ENCODE assay signal across 8 cellular contexts in the genomic region with DNA sequence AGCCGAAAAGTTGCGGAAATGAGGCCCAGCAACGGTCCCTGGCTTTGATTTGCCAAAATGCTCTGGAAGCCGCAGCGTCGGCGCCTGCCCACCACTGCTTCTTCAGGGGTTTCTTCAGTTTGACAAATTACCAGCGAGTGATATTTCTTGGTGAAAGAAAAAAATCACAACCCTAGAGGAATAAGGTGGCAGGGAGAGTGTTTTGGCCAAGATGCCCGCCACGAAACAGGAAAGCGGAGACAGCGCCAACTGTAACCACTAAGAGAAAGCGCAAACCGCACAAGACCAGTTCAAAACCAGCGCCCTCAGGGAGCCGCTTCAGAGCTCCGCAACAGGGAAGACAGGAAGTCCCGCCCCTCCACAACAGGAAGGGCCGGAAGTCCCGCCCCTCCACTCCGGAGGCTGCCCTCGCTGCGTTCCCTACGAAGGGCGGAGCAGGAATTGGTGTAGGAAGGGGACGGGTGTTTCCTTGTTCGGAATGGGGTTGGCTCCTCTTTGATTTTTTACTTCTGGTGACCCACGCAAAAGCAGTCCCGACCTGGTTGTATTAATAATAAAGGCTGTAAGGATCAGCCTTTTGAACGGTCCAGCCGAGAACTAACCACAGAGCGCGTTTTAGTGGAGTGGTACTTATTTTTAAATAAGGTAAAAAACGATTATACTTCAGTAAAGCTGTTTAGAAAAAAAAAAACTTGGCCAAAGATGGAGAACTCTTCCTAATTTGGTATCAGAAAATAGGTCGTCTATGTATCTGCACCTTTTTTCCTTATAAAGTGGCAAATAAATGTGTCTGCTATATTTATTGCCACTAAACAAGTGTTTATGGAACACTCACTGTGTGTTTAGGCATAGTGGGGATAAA. TPM values are rescaled to one million over a fixed set of nuclear protein-coding genes. Genes with fewer than 3 reads are reported as not detected.
DNase-seq lines count a peak whose midpoint lies in the region; TF ChIP-seq lines count a peak whose summit lies in the region.

A gene with protein sequence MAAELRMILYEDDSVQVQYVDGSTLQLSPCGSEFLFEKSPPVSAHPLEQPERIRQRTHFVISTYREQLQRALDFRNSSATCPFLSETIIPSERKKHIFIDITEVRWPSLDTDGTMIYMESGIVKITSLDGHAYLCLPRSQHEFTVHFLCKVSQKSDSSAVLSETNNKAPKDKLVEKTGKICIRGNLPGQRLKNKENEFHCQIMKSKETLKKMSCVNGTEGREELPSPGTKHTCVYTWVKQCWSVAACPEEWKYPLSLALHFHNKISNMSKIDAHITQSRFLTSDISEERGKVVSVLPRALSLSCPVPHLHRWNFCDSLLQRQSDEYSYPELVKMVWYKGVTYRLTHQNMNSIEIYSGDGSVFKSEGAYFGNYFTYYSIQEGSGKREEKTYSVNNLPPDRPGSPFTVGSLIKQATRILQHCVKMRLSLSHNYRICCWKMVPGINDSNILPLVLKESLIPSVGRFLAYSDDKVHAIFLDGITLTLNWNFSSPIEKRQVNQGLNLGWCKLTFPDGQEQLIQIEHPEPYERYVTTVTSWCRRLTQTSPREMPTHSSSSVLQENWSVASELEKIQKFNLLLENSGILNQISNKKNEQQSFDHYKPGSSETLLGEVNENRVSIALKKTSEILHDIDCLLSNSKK (minus strand): TSS at position 333 of the 862 bp plus-strand sequence. CDS start 5,809 bp downstream, outside the sequence.

- peak within 1 kb of the TSS; percentile 77 to 92 (median 86) for H3K27ac ChIP-seq in stomach

- peaks cover 36% of the 10 kb centered on the region for H3K4me1 Mint-ChIP-seq in neural crest cell

- in situ Hi-C loops in G401 (cut with HindIII; ENCODE audit: low sequenced_read_pairs), result no loop called here
- in situ Hi-C loops in HAP-1 (cut with MboI; ENCODE audit: low sequenced_read_pairs), result no loop called here

- H3K9me3 ChIP-seq in HAP-1 (no peaks in the 10 kb centered on the region; the same call in 1 of the 2 replicates), MG63 (no peaks in the 10 kb centered on the region), stomach (no peaks in the 10 kb centered on the region)

- 0% methylated on average over 33 to 35 of the region's 35 CpGs for WGBS in stomach, 5 donors

- TF ChIP-seq CTCF in foreskin fibroblast (IDR thresholded peaks at IDR 0.05; ENCODE audit: low read depth, low read length), result no peak
- TF ChIP-seq CTCF in neural crest cell (conservative IDR thresholded peaks at IDR 0.05), result peak; percentile 33
- no peak for TF ChIP-seq CTCF in stomach (IDR thresholded peaks at IDR 0.05)

- H3K9me3 Mint-ChIP-seq in neural crest cell, result peaks cover 4% of the 10 kb centered on the region

- peak within 1 kb of the TSS; percentile 58 for H3K4me3 ChIP-seq in HAP-1
- H3K4me3 ChIP-seq in MG63, result peak within 1 kb of the TSS; percentile 89
- H3K4me3 ChIP-seq in foreskin fibroblast (ENCODE audit: low read depth in 1 of 2, low read length in 2 of 2), result peak within 1 kb of the TSS; percentile 66 to 94
- peak within 1 kb of the TSS; percentile 60 to 72 (median 66) for H3K4me3 ChIP-seq in stomach

- H3K4me1 ChIP-seq in HAP-1, result peaks cover 18% of the 10 kb centered on the region
- H3K4me1 ChIP-seq in stomach, result peaks cover 0 to 24% (median 17%) of the 10 kb centered on the region in 4 donors

- H3K27ac Mint-ChIP-seq in neural crest cell (ENCODE audit: unreplicated experiment), result peak within 1 kb of the TSS; percentile 99

- intact Hi-C loops in stomach (cut with DNase I; ENCODE audit: low total_unique reads), result no loop called here

- no peak for TF ChIP-seq EP300 in stomach (IDR thresholded peaks at IDR 0.05)

- H3K36me3 Mint-ChIP-seq in neural crest cell (ENCODE audit: low read depth), result peaks cover 14% of the 10 kb centered on the region

- H3K36me3 ChIP-seq in HAP-1 (replicated peaks) (0 out of 2 replicates have a peak, but pooled peaks cover 4% of the 10 kb centered on the region), MG63 (no peaks in the 10 kb centered on the region), stomach (no peaks in the 10 kb centered on the region)

- peak within 1 kb of the TSS; percentile 97 for H3K4me3 Mint-ChIP-seq in neural crest cell

- H3K27me3 Mint-ChIP-seq in neural crest cell (ENCODE audit: low read depth), result no peaks in the 10 kb centered on the region

- DNase-seq in G401 (ENCODE audit: low spot score), result peak; percentile 98
- DNase-seq in HAP-1 (ENCODE audit: low spot score in 2 of 2), result peak; percentile 95 to 98
- peak; percentile 98 for DNase-seq in MG63
- peak; percentile 98 to 99 for DNase-seq in SHP77 (lab: John Stamatoyannopoulos, UW)
- DNase-seq in activated gamma-delta T cell (lab: John Stamatoyannopoulos, UW), result peak; percentile 65
- DNase-seq in foreskin fibroblast, result peak; percentile 94 to 98
- peak; percentile 98 for DNase-seq in neural crest cell (ENCODE audit: low read depth, low spot score)
- peak; percentile 98 for DNase-seq in stomach

- H3K27me3 ChIP-seq in HAP-1 (ENCODE audit: low read depth), result no peaks in the 10 kb centered on the region
- no peaks in the 10 kb centered on the region for H3K27me3 ChIP-seq in MG63
- no peaks in the 10 kb centered on the region for H3K27me3 ChIP-seq in stomach

- peak in 2 of 4 donors; percentile 22 to 71 for TF ChIP-seq POLR2A in stomach (IDR thresholded peaks at IDR 0.05)

RNA-seq across cellular contexts. Expression of the gene that starts here (rescaled TPM):
- 6.8 and 14.1 TPM in 2 replicates for total RNA-seq in G401 (2014; rRNA removed; shearing (Covaris generic))
- total RNA-seq in MG63 (2014; rRNA removed; shearing (Covaris generic); ENCODE audit: low replicate concordance), result 12.4 and 19.1 TPM in 2 replicates
- total RNA-seq in neural crest cell (11.0 and 11.4 TPM in 2 replicates), stomach (1 to 10 TPM in 4 of 5 donors, not detected in 1; 1.2 to 7.2 (median 2.9) TPM)
- 1 to 10 TPM in 1 of 3 donors, under 1 TPM in 1, not detected in 1; 1.00 to 1.5 TPM for polyA plus RNA-seq in stomach

Comparison
In these comparisons a context has a peak if more than half of its experiments do, and no peak if none do; other contexts are left out.
1. Peak in every context shown above with its lines: DNase-seq, H3K4me3 ChIP-seq and H3K27ac ChIP-seq.